Comparison of ENCODE assay signal across 8 cellular contexts in the genomic region with DNA sequence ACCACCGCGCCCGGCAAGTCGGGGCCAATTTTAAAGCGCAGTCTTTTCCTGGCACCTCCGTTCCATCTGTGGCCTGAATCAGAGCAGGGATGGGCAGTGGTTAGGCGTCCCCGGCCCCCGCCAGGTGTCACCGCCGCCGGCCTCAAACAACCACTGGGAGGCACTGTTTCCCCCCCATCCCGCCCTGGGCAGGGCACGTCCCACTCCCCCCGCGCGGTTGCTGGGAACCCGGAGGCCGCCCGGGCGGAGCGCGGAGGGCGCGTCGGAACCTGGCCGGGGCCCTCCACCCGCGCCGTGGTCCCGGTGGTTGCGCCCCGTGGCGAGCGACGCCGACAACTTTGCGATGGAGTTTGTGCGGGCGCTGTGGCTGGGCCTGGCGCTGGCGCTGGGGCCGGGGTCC. TPM values are rescaled to one million over a fixed set of nuclear protein-coding genes. Genes with fewer than 3 reads are reported as not detected.
A peak's percentile ranks its signal among the peaks of the same experiment; 100 is the strongest.
DNase-seq lines count a peak whose midpoint lies in the region; ATAC-seq and TF ChIP-seq lines count a peak whose summit lies in the region.

A gene with protein sequence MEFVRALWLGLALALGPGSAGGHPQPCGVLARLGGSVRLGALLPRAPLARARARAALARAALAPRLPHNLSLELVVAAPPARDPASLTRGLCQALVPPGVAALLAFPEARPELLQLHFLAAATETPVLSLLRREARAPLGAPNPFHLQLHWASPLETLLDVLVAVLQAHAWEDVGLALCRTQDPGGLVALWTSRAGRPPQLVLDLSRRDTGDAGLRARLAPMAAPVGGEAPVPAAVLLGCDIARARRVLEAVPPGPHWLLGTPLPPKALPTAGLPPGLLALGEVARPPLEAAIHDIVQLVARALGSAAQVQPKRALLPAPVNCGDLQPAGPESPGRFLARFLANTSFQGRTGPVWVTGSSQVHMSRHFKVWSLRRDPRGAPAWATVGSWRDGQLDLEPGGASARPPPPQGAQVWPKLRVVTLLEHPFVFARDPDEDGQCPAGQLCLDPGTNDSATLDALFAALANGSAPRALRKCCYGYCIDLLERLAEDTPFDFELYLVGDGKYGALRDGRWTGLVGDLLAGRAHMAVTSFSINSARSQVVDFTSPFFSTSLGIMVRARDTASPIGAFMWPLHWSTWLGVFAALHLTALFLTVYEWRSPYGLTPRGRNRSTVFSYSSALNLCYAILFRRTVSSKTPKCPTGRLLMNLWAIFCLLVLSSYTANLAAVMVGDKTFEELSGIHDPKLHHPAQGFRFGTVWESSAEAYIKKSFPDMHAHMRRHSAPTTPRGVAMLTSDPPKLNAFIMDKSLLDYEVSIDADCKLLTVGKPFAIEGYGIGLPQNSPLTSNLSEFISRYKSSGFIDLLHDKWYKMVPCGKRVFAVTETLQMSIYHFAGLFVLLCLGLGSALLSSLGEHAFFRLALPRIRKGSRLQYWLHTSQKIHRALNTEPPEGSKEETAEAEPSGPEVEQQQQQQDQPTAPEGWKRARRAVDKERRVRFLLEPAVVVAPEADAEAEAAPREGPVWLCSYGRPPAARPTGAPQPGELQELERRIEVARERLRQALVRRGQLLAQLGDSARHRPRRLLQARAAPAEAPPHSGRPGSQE (plus strand): TSS at position 325 of the 400 bp plus-strand sequence. CDS start 19 bp downstream, at position 344.

- intact Hi-C loops in heart left ventricle (cut with DNase I) (no loop called here), sigmoid colon (cut with DNase I) (no loop called here)

- H3K27ac ChIP-seq in heart left ventricle: no peak within 1 kb of the TSS
- H3K27ac ChIP-seq in sigmoid colon: no peak within 1 kb of the TSS

- H3K9me3 ChIP-seq in heart left ventricle (no peaks in the 10 kb centered on the region), sigmoid colon (no peaks in the 10 kb centered on the region)

- no peak for TF ChIP-seq POLR2A in heart left ventricle (IDR thresholded peaks at IDR 0.05)
- no peak for TF ChIP-seq POLR2A in sigmoid colon (IDR thresholded peaks at IDR 0.05)

- peak; percentile 25 for DNase-seq in NCI-H2227 (lab: John Stamatoyannopoulos, UW; ENCODE audit: unreplicated experiment)
- DNase-seq in NCI-H2227 treated with DMSO at 0.1 percent for 48 hours (lab: John Stamatoyannopoulos, UW): no peak
- DNase-seq in RPMI7951 (ENCODE audit: low read depth): peak; percentile 42
- peak; percentile 30 for DNase-seq in activated gamma-delta T cell treated with anti-CD3 and anti-CD28 coated beads, Interleukin-2, amount 50 U/mL, for 16 hours (ENCODE audit: low read depth)
- DNase-seq in heart left ventricle: peak in 4 of 5 donors; percentile 49 to 82 (median 58)
- DNase-seq in stimulated activated CD4-positive, alpha-beta T cell treated with anti-CD3 and anti-CD28 coated beads, Interleukin-12 subunit alpha, Interleukin-12 subunit beta, amount 100 ng/mL, for 24 hours (ENCODE audit: low read depth in 2 of 2): peak; percentile 41 to 70
- DNase-seq in sigmoid colon: no peak

- H3K27me3 ChIP-seq in heart left ventricle: peaks cover 37 to 81% (median 60%) of the 10 kb centered on the region in 9 donors
- peaks cover 40 to 85% (median 74%) of the 10 kb centered on the region in 3 donors for H3K27me3 ChIP-seq in sigmoid colon

- H3K36me3 ChIP-seq in heart left ventricle (no peaks in the 10 kb centered on the region), sigmoid colon (no peaks in the 10 kb centered on the region)

- peak in 3 of 4 donors; percentile 28 to 37 (median 32) for ATAC-seq in heart left ventricle
- ATAC-seq in GM18517 (IDR thresholded peaks at IDR 0.05; ENCODE audit: unreplicated experiment): no peak

- peak in 11 of 12 donors; percentile 15 to 55 (median 47) for TF ChIP-seq CTCF in heart left ventricle (IDR thresholded peaks at IDR 0.05)
- TF ChIP-seq CTCF in sigmoid colon (IDR thresholded peaks at IDR 0.05): peak in 2 of 4 experiments; percentile 24 to 26

- WGBS in heart left ventricle, 4 donors: 2 to 4% (median 2%) methylated on average over 20 to 43 of the region's 43 CpGs
- WGBS in sigmoid colon, 2 donors: 1% methylated on average over 43 of the region's 43 CpGs

- no peak for TF ChIP-seq EP300 in sigmoid colon (IDR thresholded peaks at IDR 0.05)

- H3K4me3 ChIP-seq in heart left ventricle (peak within 1 kb of the TSS in 9 of 12 donors; percentile 6 to 42 (median 24)), sigmoid colon (peak within 1 kb of the TSS in 2 of 4 donors; percentile 24 to 25)

- H3K4me1 ChIP-seq in heart left ventricle: peaks cover 0 to 34% (median 12%) of the 10 kb centered on the region in 12 donors
- peaks cover 0 to 33% (median 25%) of the 10 kb centered on the region in 4 donors for H3K4me1 ChIP-seq in sigmoid colon

RNA-seq across cellular contexts. Expression of the gene that starts here (rescaled TPM):
- total RNA-seq in RPMI7951 (2014; rRNA removed; shearing (Covaris generic)): 0.20 and 0.24 TPM in 2 replicates
- under 1 TPM in 2 of 9 donors, not detected in 7; 0.09 to 0.51 TPM for total RNA-seq in heart left ventricle
- under 1 TPM in 1 of 2 donors, not detected in 1; 0.01 TPM for polyA plus RNA-seq in heart left ventricle
- under 1 TPM in 1 of 4 donors, not detected in 3; 0.14 TPM for total RNA-seq in sigmoid colon
- under 1 TPM in 1 of 3 donors, not detected in 2; 0.04 TPM for polyA plus RNA-seq in sigmoid colon

Comparison
In these comparisons a context has a peak if more than half of its experiments do, and no peak if none do; other contexts are left out.
1. DNase-seq: peak in NCI-H2227 (single experiment), activated gamma-delta T cell treated with anti-CD3 and anti-CD28 coated beads, Interleukin-2, amount 50 U/mL, for 16 hours (single experiment) and stimulated activated CD4-positive, alpha-beta T cell treated with anti-CD3 and anti-CD28 coated beads, Interleukin-12 subunit alpha, Interleukin-12 subunit beta, amount 100 ng/mL, for 24 hours (2 of 2); none in NCI-H2227 treated with DMSO at 0.1 percent for 48 hours (single experiment) and sigmoid colon (single experiment).
2. Peak in DNase-seq in RPMI7951; RNA of the gene not detected or under 1 TPM.
3. Peak in DNase-seq, ATAC-seq and H3K4me3 ChIP-seq in heart left ventricle; RNA of the gene not detected or under 1 TPM.